ENCODE assay signal across 9 cellular contexts in the genomic region with DNA sequence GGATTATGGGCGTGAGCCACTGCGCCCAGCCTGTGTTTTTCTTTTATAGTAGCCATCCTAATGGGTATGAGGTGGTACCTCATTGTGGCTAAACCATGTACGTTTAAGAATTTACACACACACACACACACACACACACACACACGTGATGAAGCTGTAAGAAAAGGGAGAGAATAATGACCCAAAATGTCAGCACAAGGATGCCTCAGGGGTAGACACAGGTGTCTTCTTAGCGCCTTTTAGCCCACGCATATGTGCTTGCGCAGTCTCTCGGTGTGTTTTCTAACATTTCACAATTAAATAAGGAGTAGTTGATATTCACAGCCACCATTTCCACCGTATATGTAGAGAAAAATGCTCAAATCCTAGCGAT. TPM values are rescaled to one million over a fixed set of nuclear protein-coding genes. Genes with fewer than 3 reads are reported as not detected.
DNase-seq lines count a peak whose midpoint lies in the region; ATAC-seq and TF ChIP-seq lines count a peak whose summit lies in the region.
"Had no signal": no experiment of that assay in that cellular context is flagged by ENCODE, and none has a peak within 500 bp of the region (broad histone marks: within the 10 kb centered on the region; RNA-seq: fewer than 3 reads in every experiment).

No MANE protein-coding gene starts in this region.

- H2AFZ ChIP-seq in neural progenitor cell (replicated peaks) = peak overlapping the region; percentile 14

- H3K27ac Mint-ChIP-seq in neural progenitor cell = peak overlapping the region; percentile 53

- H3K4me1 ChIP-seq in ectodermal cell (ENCODE audit: control insufficient read depth, insufficient read depth, low read length) (peaks cover 8% of the 10 kb centered on the region), neural progenitor cell (peaks cover 19% of the 10 kb centered on the region)

- H3K4me2 ChIP-seq in neural progenitor cell = peak overlapping the region; percentile 86

- H3K9me3 ChIP-seq in ectodermal cell (ENCODE audit: control insufficient read depth, low read length) = no peaks in the 10 kb centered on the region
- no peaks in the 10 kb centered on the region for H3K9me3 ChIP-seq in neural progenitor cell (ENCODE audit: low read depth)

- H3K4me1 Mint-ChIP-seq in neural progenitor cell = peaks cover 30% of the 10 kb centered on the region

- H3K36me3 ChIP-seq in ectodermal cell (ENCODE audit: control insufficient read depth, insufficient read depth, low read length) (no peaks in the 10 kb centered on the region), neural progenitor cell (no peaks in the 10 kb centered on the region)

- no peaks in the 10 kb centered on the region for H3K36me3 Mint-ChIP-seq in neural progenitor cell

- H3K9me3 Mint-ChIP-seq in neural progenitor cell = no peaks in the 10 kb centered on the region

- TF ChIP-seq CTCF in GM12864 (IDR thresholded peaks at IDR 0.05; ENCODE audit: low read depth, low read length, missing control alignments) (no peak), neural progenitor cell (IDR thresholded peaks at IDR 0.05) (no peak)

- peaks cover 17% of the 10 kb centered on the region for H3F3A ChIP-seq in neural progenitor cell (ENCODE audit: low read depth)

- peak overlapping the region; percentile 87 for H3K4me3 ChIP-seq in GM12864 (ENCODE audit: low read depth, low read length)
- H3K4me3 ChIP-seq in ectodermal cell (ENCODE audit: insufficient read depth, low read depth, low read length) = peak overlapping the region; percentile 64
- peak overlapping the region; percentile 89 for H3K4me3 ChIP-seq in neural progenitor cell

- intact Hi-C loops in posterior vena cava (cut with DNase I) = no loop called here

- H3K4me3 Mint-ChIP-seq in neural progenitor cell = peak overlapping the region; percentile 91

- DNase-seq in GM12864 (ENCODE audit: low read depth) (peak; percentile 35), NCI-H69 (lab: John Stamatoyannopoulos, UW) (peak; percentile 66), neural progenitor cell (ENCODE audit: low spot score) (no peak), posterior vena cava (ENCODE audit: low spot score) (no peak), Ammon's horn (ENCODE audit: low spot score) (no peak)

- H3K79me2 ChIP-seq in neural progenitor cell (ENCODE audit: low read depth) = peaks cover 12% of the 10 kb centered on the region

- ATAC-seq in HG03354 (IDR thresholded peaks at IDR 0.05; ENCODE audit: poor library complexity, severe bottlenecking, unreplicated experiment) (no peak), HG03457 (IDR thresholded peaks at IDR 0.05; ENCODE audit: unreplicated experiment) (no peak)

- H3K27me3 Mint-ChIP-seq in neural progenitor cell (ENCODE audit: insufficient read depth, low read depth) = peaks cover 2% of the 10 kb centered on the region

- 26 to 38% methylated on average over 7 to 8 of the region's 10 CpGs for WGBS in ectodermal cell, 2 experiments

- no peak overlapping the region for H3K9ac ChIP-seq in neural progenitor cell

- no peak overlapping the region for H3K27ac ChIP-seq in ectodermal cell (ENCODE audit: insufficient read depth, low read depth, low read length, poor library complexity, severe bottlenecking)
- H3K27ac ChIP-seq in neural progenitor cell = no peak overlapping the region

- H3K27me3 ChIP-seq in ectodermal cell (ENCODE audit: control insufficient read depth, insufficient read depth, low read length, poor library complexity, severe bottlenecking) = peaks cover 18% of the 10 kb centered on the region
- peaks cover 22% of the 10 kb centered on the region for H3K27me3 ChIP-seq in neural progenitor cell

- peaks cover 37% of the 10 kb centered on the region for H4K20me1 ChIP-seq in neural progenitor cell (ENCODE audit: low read depth)

RNA-seq across cellular contexts. Expression of gene PFKL, which starts 0.8 kb away (rescaled TPM):
- polyA plus RNA-seq in ectodermal cell (2013, experiment 1 of 4) = 90.5 TPM
- 86.9 TPM for polyA plus RNA-seq in ectodermal cell (2013, experiment 2 of 4)
- 71.3 TPM for polyA plus RNA-seq in ectodermal cell (2013, experiment 3 of 4)
- 75.3 TPM for polyA plus RNA-seq in ectodermal cell (2013, experiment 4 of 4)
- total RNA-seq in neural progenitor cell (ENCODE audit: low replicate concordance) (48.7 and 126 TPM in 2 replicates), posterior vena cava (10 to 100 TPM; 74.1 to 91.3 TPM)

RNA-seq across cellular contexts. Expression of gene AIRE, which starts 13.4 kb away (rescaled TPM):
- polyA plus RNA-seq in ectodermal cell (2013, experiment 1 of 4) = not detected
- polyA plus RNA-seq in ectodermal cell (2013, experiment 2 of 4) = 0.05 TPM
- polyA plus RNA-seq in ectodermal cell (2013, experiment 3 of 4) = 0.21 TPM
- polyA plus RNA-seq in ectodermal cell (2013, experiment 4 of 4) = 0.08 TPM
- total RNA-seq in neural progenitor cell (ENCODE audit: low replicate concordance) (not detected in 2 replicates), posterior vena cava (not detected)
- total RNA-seq: subcutaneous adipose tissue had no signal

RNA-seq across cellular contexts. Expression of gene DNMT3L, which starts 37.4 kb away (rescaled TPM):
- not detected for polyA plus RNA-seq in ectodermal cell (2013, experiment 1 of 4)
- polyA plus RNA-seq in ectodermal cell (2013, experiment 2 of 4) = 0.20 TPM
- not detected for polyA plus RNA-seq in ectodermal cell (2013, experiment 3 of 4)
- polyA plus RNA-seq in ectodermal cell (2013, experiment 4 of 4) = not detected
- total RNA-seq in neural progenitor cell (ENCODE audit: low replicate concordance) (not detected in 2 replicates), posterior vena cava (not detected)
- total RNA-seq: subcutaneous adipose tissue had no signal

RNA-seq across cellular contexts. Expression of gene CFAP410, which starts 40.1 kb away (rescaled TPM):
- 16.0 TPM for polyA plus RNA-seq in ectodermal cell (2013, experiment 1 of 4)
- 20.6 TPM for polyA plus RNA-seq in ectodermal cell (2013, experiment 2 of 4)
- polyA plus RNA-seq in ectodermal cell (2013, experiment 3 of 4) = 15.4 TPM
- 17.6 TPM for polyA plus RNA-seq in ectodermal cell (2013, experiment 4 of 4)
- 7.5 and 17.9 TPM in 2 replicates for total RNA-seq in neural progenitor cell (ENCODE audit: low replicate concordance)
- 10 to 100 TPM; 18.1 to 18.8 TPM for total RNA-seq in posterior vena cava

RNA-seq across cellular contexts. Expression of gene TRPM2, which starts 54.4 kb away (rescaled TPM):
- not detected for polyA plus RNA-seq in ectodermal cell (2013, experiment 1 of 4)
- 0.14 TPM for polyA plus RNA-seq in ectodermal cell (2013, experiment 2 of 4)
- polyA plus RNA-seq in ectodermal cell (2013, experiment 3 of 4) = not detected
- polyA plus RNA-seq in ectodermal cell (2013, experiment 4 of 4) = 0.04 TPM
- total RNA-seq in neural progenitor cell (ENCODE audit: low replicate concordance) (0.28 TPM in 1 of 2 replicates, not detected in the other), posterior vena cava (10 to 100 TPM in 1 of 2 donors, 1 to 10 TPM in 1; 7.7 to 11.3 TPM)

Comparison
In these comparisons a context has a peak if more than half of its experiments do, and no peak if none do; other contexts are left out.
1. DNase-seq: peak in GM12864 (single experiment) and NCI-H69 (single experiment); none in neural progenitor cell (single experiment), posterior vena cava (single experiment) and Ammon's horn (single experiment).
2. Peak in every context shown above with its lines, with median percentiles within 50 percentile points of each other: H3K4me3 ChIP-seq.